Comparison of ENCODE assay signal across 12 cellular contexts in genomic region chr4:52015366-52015765, GRCh38. TPM values are rescaled to one million over a fixed set of nuclear protein-coding genes. Genes with fewer than 3 reads are reported as not detected.
A peak's percentile ranks its signal among the peaks of the same experiment; 100 is the strongest.
DNase-seq lines count a peak whose midpoint lies in the region; ATAC-seq and TF ChIP-seq lines count a peak whose summit lies in the region.
"Had no signal": no experiment of that assay in that cellular context is flagged by ENCODE, and none has a peak within 500 bp of the region (broad histone marks: within the 10 kb centered on the region; RNA-seq: fewer than 3 reads in every experiment).

No MANE protein-coding gene starts in this region.

- H3K4me1 ChIP-seq in cardiac muscle cell (ENCODE audit: low read depth): no peaks in the 10 kb centered on the region
- H3K4me1 ChIP-seq in ovary (ENCODE audit: insufficient read depth): peaks cover 2% of the 10 kb centered on the region
- H3K4me1 ChIP-seq: lower lobe of right lung had no signal

- no peaks in the 10 kb centered on the region for H3K27me3 ChIP-seq in cardiac muscle cell
- H3K27me3 ChIP-seq in ovary: no peaks in the 10 kb centered on the region

- peak; percentile 24 for TF ChIP-seq CTCF in cardiac muscle cell (IDR thresholded peaks at IDR 0.05; ENCODE audit: low read depth, low read length)
- TF ChIP-seq CTCF in fibroblast of the aortic adventitia (IDR thresholded peaks at IDR 0.05; ENCODE audit: insufficient read depth, low read length): no peak
- TF ChIP-seq CTCF in ovary (IDR thresholded peaks at IDR 0.05): no peak

- H3K4me3 ChIP-seq in cardiac muscle cell: no peak overlapping the region
- no peak overlapping the region for H3K4me3 ChIP-seq in fibroblast of the aortic adventitia (ENCODE audit: low read depth, low read length)
- no peak overlapping the region for H3K4me3 ChIP-seq in ovary
- H3K4me3 ChIP-seq: lower lobe of right lung had no signal

- H3K9me3 ChIP-seq in cardiac muscle cell (ENCODE audit: low read depth) (no peaks in the 10 kb centered on the region), ovary (no peaks in the 10 kb centered on the region)
- H3K9me3 ChIP-seq: lower lobe of right lung had no signal

- H3K4me3 Mint-ChIP-seq in effector memory CD8-positive, alpha-beta T cell: no peak overlapping the region
- H3K4me3 Mint-ChIP-seq: activated B cell treated with CpG ODN at 0.5 μM for 24 hours, B cell had no signal

- no peaks in the 10 kb centered on the region for H3K27me3 Mint-ChIP-seq in effector memory CD8-positive, alpha-beta T cell
- H3K27me3 Mint-ChIP-seq: activated B cell treated with CpG ODN at 0.5 μM for 24 hours, B cell had no signal

- WGBS in ovary, 3 donors: 47 to 72% (median 62%) methylated on average over 7 of the region's 7 CpGs

- intact Hi-C loops in cardiac septum (cut with DNase I) (no loop called here), ovary (cut with DNase I) (loop anchor here in 1 of 4 donors (10.0 kb wide), 1 partner anchor 111 kb away; no protein-coding TSS in a partner anchor)

- peaks cover 7% of the 10 kb centered on the region for H3K36me3 ChIP-seq in cardiac muscle cell
- H3K36me3 ChIP-seq in ovary: no peaks in the 10 kb centered on the region
- H3K36me3 ChIP-seq: lower lobe of right lung had no signal

- H3K27ac ChIP-seq in cardiac muscle cell (no peak overlapping the region), ovary (no peak overlapping the region)
- H3K27ac ChIP-seq: HL-60, lower lobe of right lung had no signal

- no peaks in the 10 kb centered on the region for H3K9me3 Mint-ChIP-seq in effector memory CD8-positive, alpha-beta T cell
- H3K9me3 Mint-ChIP-seq: activated B cell treated with CpG ODN at 0.5 μM for 24 hours had no signal

- DNase-seq in cardiac muscle cell (ENCODE audit: low read depth in 1 of 2, low spot score in 1 of 2) (peak; percentile 19 to 20), cardiac septum (ENCODE audit: low spot score) (no peak), SHP77 (lab: John Stamatoyannopoulos, UW) (peak; percentile 7 to 21), fibroblast of the aortic adventitia (ENCODE audit: low read depth) (peak; percentile 31), foreskin melanocyte (no peak), ovary (no peak)
- no peak for DNase-seq in effector memory CD8-positive, alpha-beta T cell
- DNase-seq in activated CD4-positive, CD25-positive, alpha-beta regulatory T cell (lab: John Stamatoyannopoulos, UW): no peak
- DNase-seq: activated B cell treated with CpG ODN at 0.5 μM for 24 hours, lower lobe of right lung had no signal

- H3K4me1 Mint-ChIP-seq in effector memory CD8-positive, alpha-beta T cell (ENCODE audit: low read depth in 2 of 2): no peaks in the 10 kb centered on the region

- H3K36me3 Mint-ChIP-seq in effector memory CD8-positive, alpha-beta T cell (ENCODE audit: insufficient read depth): no peaks in the 10 kb centered on the region

- H3K27ac Mint-ChIP-seq in effector memory CD8-positive, alpha-beta T cell: no peak overlapping the region
- H3K27ac Mint-ChIP-seq: activated B cell treated with CpG ODN at 0.5 μM for 24 hours, B cell had no signal

- TF ChIP-seq POLR2A in ovary (IDR thresholded peaks at IDR 0.05): no peak

- ATAC-seq in effector memory CD8-positive, alpha-beta T cell (replicated peaks): no peak
- ATAC-seq: lower lobe of right lung had no signal

- TF ChIP-seq EP300 in ovary (IDR thresholded peaks at IDR 0.05): no peak

RNA-seq across cellular contexts. Expression of gene LRRC66, which starts 4.8 kb away (rescaled TPM):
- total RNA-seq in cardiac muscle cell (1.3 and 2.7 TPM in 2 replicates), cardiac septum (0.86 TPM), fibroblast of the aortic adventitia (ENCODE audit: low replicate concordance) (0.81 TPM in 1 of 2 replicates, not detected in the other), ovary (under 1 TPM; 0.11 to 0.48 (median 0.30) TPM)
- polyA plus RNA-seq in cardiac muscle cell (0.88 TPM in 1 of 2 replicates, not detected in the other), ovary (under 1 TPM; 0.24 to 0.28 TPM)

RNA-seq across cellular contexts. Expression of gene SGCB, which starts 22.7 kb away (rescaled TPM):
- total RNA-seq in cardiac muscle cell (23.3 and 31.5 TPM in 2 replicates), cardiac septum (92.1 TPM), fibroblast of the aortic adventitia (ENCODE audit: low replicate concordance) (10.0 and 36.2 TPM in 2 replicates), ovary (10 to 100 TPM; 21.3 to 47.5 (median 32.7) TPM)
- polyA plus RNA-seq in cardiac muscle cell (53.1 and 72.0 TPM in 2 replicates), ovary (10 to 100 TPM; 22.4 to 58.2 TPM)

RNA-seq across cellular contexts. Expression of gene SPATA18, which starts 35.7 kb away (rescaled TPM):
- total RNA-seq in cardiac muscle cell: 13.6 and 17.2 TPM in 2 replicates
- polyA plus RNA-seq in cardiac muscle cell: 5.5 and 8.0 TPM in 2 replicates
- 2.3 TPM for total RNA-seq in cardiac septum
- total RNA-seq in fibroblast of the aortic adventitia (ENCODE audit: low replicate concordance): 21.7 and 22.3 TPM in 2 replicates
- 10 to 100 TPM in 1 of 7 donors, 1 to 10 TPM in 6; 1.3 to 40.6 (median 7.6) TPM for total RNA-seq in ovary
- polyA plus RNA-seq in ovary: 1 to 10 TPM in 1 of 2 donors, under 1 TPM in 1; 0.77 to 4.8 TPM

Comparison
In these comparisons a context has a peak if more than half of its experiments do, and no peak if none do; other contexts are left out.
1. DNase-seq: peak in cardiac muscle cell (2 of 2), SHP77 (2 of 2) and fibroblast of the aortic adventitia (single experiment); none in cardiac septum (single experiment), foreskin melanocyte (single experiment), effector memory CD8-positive, alpha-beta T cell (0 of 3), activated CD4-positive, CD25-positive, alpha-beta regulatory T cell (0 of 4) and ovary (0 of 5).